Comparison of ENCODE assay signal across 1 cellular context in genomic region chr3:139982404-139982803, GRCh38.
TF ChIP-seq lines count a peak whose summit lies in the region.

No MANE protein-coding gene starts in this region.

TF ChIP-seq in GM23338, 12 proteins besides CTCF, POLR2A, EP300 and RAD21 (continued from another document):
- TF ChIP-seq, protein P1, sequence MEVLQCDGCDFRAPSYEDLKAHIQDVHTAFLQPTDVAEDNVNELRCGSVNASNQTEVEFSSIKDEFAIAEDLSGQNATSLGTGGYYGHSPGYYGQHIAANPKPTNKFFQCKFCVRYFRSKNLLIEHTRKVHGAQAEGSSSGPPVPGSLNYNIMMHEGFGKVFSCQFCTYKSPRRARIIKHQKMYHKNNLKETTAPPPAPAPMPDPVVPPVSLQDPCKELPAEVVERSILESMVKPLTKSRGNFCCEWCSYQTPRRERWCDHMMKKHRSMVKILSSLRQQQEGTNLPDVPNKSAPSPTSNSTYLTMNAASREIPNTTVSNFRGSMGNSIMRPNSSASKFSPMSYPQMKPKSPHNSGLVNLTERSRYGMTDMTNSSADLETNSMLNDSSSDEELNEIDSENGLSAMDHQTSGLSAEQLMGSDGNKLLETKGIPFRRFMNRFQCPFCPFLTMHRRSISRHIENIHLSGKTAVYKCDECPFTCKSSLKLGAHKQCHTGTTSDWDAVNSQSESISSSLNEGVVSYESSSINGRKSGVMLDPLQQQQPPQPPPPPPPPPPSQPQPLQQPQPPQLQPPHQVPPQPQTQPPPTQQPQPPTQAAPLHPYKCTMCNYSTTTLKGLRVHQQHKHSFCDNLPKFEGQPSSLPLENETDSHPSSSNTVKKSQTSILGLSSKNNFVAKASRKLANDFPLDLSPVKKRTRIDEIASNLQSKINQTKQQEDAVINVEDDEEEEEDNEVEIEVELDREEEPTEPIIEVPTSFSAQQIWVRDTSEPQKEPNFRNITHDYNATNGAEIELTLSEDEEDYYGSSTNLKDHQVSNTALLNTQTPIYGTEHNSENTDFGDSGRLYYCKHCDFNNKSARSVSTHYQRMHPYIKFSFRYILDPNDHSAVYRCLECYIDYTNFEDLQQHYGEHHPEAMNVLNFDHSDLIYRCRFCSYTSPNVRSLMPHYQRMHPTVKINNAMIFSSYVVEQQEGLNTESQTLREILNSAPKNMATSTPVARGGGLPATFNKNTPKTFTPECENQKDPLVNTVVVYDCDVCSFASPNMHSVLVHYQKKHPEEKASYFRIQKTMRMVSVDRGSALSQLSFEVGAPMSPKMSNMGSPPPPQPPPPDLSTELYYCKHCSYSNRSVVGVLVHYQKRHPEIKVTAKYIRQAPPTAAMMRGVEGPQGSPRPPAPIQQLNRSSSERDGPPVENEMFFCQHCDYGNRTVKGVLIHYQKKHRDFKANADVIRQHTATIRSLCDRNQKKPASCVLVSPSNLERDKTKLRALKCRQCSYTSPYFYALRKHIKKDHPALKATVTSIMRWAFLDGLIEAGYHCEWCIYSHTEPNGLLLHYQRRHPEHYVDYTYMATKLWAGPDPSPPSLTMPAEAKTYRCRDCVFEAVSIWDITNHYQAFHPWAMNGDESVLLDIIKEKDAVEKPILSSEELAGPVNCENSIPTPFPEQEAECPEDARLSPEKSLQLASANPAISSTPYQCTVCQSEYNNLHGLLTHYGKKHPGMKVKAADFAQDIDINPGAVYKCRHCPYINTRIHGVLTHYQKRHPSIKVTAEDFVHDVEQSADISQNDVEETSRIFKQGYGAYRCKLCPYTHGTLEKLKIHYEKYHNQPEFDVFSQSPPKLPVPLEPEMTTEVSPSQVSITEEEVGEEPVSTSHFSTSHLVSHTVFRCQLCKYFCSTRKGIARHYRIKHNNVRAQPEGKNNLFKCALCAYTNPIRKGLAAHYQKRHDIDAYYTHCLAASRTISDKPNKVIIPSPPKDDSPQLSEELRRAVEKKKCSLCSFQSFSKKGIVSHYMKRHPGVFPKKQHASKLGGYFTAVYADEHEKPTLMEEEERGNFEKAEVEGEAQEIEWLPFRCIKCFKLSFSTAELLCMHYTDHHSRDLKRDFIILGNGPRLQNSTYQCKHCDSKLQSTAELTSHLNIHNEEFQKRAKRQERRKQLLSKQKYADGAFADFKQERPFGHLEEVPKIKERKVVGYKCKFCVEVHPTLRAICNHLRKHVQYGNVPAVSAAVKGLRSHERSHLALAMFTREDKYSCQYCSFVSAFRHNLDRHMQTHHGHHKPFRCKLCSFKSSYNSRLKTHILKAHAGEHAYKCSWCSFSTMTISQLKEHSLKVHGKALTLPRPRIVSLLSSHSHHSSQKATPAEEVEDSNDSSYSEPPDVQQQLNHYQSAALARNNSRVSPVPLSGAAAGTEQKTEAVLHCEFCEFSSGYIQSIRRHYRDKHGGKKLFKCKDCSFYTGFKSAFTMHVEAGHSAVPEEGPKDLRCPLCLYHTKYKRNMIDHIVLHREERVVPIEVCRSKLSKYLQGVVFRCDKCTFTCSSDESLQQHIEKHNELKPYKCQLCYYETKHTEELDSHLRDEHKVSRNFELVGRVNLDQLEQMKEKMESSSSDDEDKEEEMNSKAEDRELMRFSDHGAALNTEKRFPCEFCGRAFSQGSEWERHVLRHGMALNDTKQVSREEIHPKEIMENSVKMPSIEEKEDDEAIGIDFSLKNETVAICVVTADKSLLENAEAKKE (CRISPR knock-in tag; IDR thresholded peaks at IDR 0.05): no peak
- TF ChIP-seq REST (IDR thresholded peaks at IDR 0.05; ENCODE audit: unreplicated experiment): no peak
- TF ChIP-seq ZNF114 (CRISPR knock-in tag; IDR thresholded peaks at IDR 0.05): no peak
- TF ChIP-seq, protein P2, sequence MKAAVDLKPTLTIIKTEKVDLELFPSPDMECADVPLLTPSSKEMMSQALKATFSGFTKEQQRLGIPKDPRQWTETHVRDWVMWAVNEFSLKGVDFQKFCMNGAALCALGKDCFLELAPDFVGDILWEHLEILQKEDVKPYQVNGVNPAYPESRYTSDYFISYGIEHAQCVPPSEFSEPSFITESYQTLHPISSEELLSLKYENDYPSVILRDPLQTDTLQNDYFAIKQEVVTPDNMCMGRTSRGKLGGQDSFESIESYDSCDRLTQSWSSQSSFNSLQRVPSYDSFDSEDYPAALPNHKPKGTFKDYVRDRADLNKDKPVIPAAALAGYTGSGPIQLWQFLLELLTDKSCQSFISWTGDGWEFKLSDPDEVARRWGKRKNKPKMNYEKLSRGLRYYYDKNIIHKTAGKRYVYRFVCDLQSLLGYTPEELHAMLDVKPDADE (IDR thresholded peaks at IDR 0.05): no peak
- no peak for TF ChIP-seq NANOG (IDR thresholded peaks at IDR 0.05; ENCODE audit: borderline replicate concordance)
- TF ChIP-seq JUNB (IDR thresholded peaks at IDR 0.05; ENCODE audit: unreplicated experiment): no peak
- TF ChIP-seq EZH2 (IDR thresholded peaks at IDR 0.05; ENCODE audit: low read depth, unreplicated experiment): no peak
- TF ChIP-seq CREB1 (CRISPR knock-in tag; IDR thresholded peaks at IDR 0.05; ENCODE audit: low read depth): no peak
